Comparison of ENCODE assay signal across 20 cellular contexts in the genomic region with DNA sequence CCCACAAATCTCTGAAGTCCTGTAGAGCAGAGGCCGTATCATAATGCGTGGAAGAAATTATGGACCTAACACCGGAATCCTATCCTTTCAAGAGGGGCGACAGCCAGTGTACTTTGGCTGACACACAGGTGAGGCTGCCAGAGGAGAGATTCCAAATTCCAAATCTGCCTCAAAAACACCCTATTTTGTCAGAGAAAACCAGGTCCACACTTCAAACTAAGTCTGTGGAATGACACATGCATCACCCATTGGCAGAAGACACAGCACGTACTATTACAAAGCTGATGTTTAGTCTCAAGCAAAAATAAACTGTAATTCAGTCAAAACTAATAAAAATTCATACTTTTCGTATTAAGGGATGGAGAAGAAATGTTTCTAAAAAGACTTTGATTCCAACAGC.
DNase-seq lines count a peak whose midpoint lies in the region; ATAC-seq and TF ChIP-seq lines count a peak whose summit lies in the region.
"Had no signal": no experiment of that assay in that cellular context is flagged by ENCODE, and none has a peak within 500 bp of the region (broad histone marks: within the 10 kb centered on the region; RNA-seq: fewer than 3 reads in every experiment).

No MANE protein-coding gene starts in this region.

- H3K27me3 Mint-ChIP-seq in osteocyte (ENCODE audit: unreplicated experiment): no peaks in the 10 kb centered on the region
- H3K27me3 Mint-ChIP-seq in type B pancreatic cell: no peaks in the 10 kb centered on the region
- peaks cover 0 to 10% (median 2%) of the 10 kb centered on the region in 5 donors for H3K27me3 Mint-ChIP-seq in naive thymus-derived CD8-positive, alpha-beta T cell
- H3K27me3 Mint-ChIP-seq: activated CD4-positive, alpha-beta memory T cell treated with anti-CD3 and anti-CD28 coated beads for 36 hours; activated naive CD8-positive, alpha-beta T cell treated with anti-CD3 and anti-CD28 coated beads for 36 hours; effector memory CD8-positive, alpha-beta T cell; IgD-negative memory B cell had no signal

- ATAC-seq in heart right ventricle: peak in 1 of 8 donors; percentile 8
- ATAC-seq in Right ventricle myocardium superior (ENCODE audit: poor library complexity): no peak
- no peak for ATAC-seq in naive thymus-derived CD8-positive, alpha-beta T cell
- ATAC-seq: activated T-cell treated with anti-CD3 and anti-CD28 coated beads, Interleukin-2, amount 50 U/mL, for 4 hours; effector memory CD8-positive, alpha-beta T cell had no signal

- no peak for DNase-seq in heart right ventricle
- DNase-seq in Right ventricle myocardium superior: no peak
- no peak for DNase-seq in epithelial cell of prostate (ENCODE audit: low read depth, low spot score)
- DNase-seq in osteocyte (ENCODE audit: extremely low spot score, unreplicated experiment): no peak
- DNase-seq in type B pancreatic cell (ENCODE audit: extremely low spot score, unreplicated experiment): no peak
- DNase-seq in activated effector memory CD4-positive, alpha-beta T cell treated with anti-CD3 and anti-CD28 coated beads, Interleukin-2, amount 50 U/mL, for 16 hours: no peak
- DNase-seq in NCI-H1694 (lab: John Stamatoyannopoulos, UW): no peak
- no peak for DNase-seq in naive thymus-derived CD8-positive, alpha-beta T cell
- DNase-seq: activated CD4-positive, alpha-beta memory T cell treated with anti-CD3 and anti-CD28 coated beads for 36 hours; activated naive CD8-positive, alpha-beta T cell treated with anti-CD3 and anti-CD28 coated beads for 36 hours; activated T-cell treated with anti-CD3 and anti-CD28 coated beads, Interleukin-2, amount 50 U/mL, for 4 hours; CD4-positive, CD25-positive, alpha-beta regulatory T cell; DND-41; effector memory CD8-positive, alpha-beta T cell; NCI-H1048; Peyer's patch; stimulated activated CD4-positive, alpha-beta T cell treated with anti-CD3 and anti-CD28 coated beads, Interleukin-4, amount 100 ng/mL, for 1 hour; stimulated activated CD8-positive, alpha-beta memory T cell treated with anti-CD3 and anti-CD28 coated beads, Interleukin-4, amount 100 ng/mL, for 48 hours had no signal

- peak overlapping the region in 7 of 10 donors; percentile 24 to 84 (median 77) for H3K27ac ChIP-seq in heart right ventricle
- H3K27ac ChIP-seq in epithelial cell of prostate: peak overlapping the region; percentile 92
- H3K27ac ChIP-seq: cardiac muscle cell had no signal

- TF ChIP-seq CTCF in heart right ventricle (IDR thresholded peaks at IDR 0.05): no peak
- TF ChIP-seq CTCF in osteocyte (IDR thresholded peaks at IDR 0.05): no peak
- no peak for TF ChIP-seq CTCF in type B pancreatic cell (conservative IDR thresholded peaks at IDR 0.05)

- H3K27ac Mint-ChIP-seq in osteocyte (ENCODE audit: unreplicated experiment) (peak overlapping the region; percentile 29), type B pancreatic cell (peak overlapping the region; percentile 97)
- H3K27ac Mint-ChIP-seq in naive thymus-derived CD8-positive, alpha-beta T cell: no peak overlapping the region
- H3K27ac Mint-ChIP-seq: activated CD4-positive, alpha-beta memory T cell treated with anti-CD3 and anti-CD28 coated beads for 36 hours; activated naive CD8-positive, alpha-beta T cell treated with anti-CD3 and anti-CD28 coated beads for 36 hours; CD4-positive, CD25-positive, alpha-beta regulatory T cell; effector memory CD8-positive, alpha-beta T cell; IgD-negative memory B cell had no signal

- no peaks in the 10 kb centered on the region for H3K36me3 ChIP-seq in heart right ventricle
- H3K36me3 ChIP-seq: cardiac muscle cell, Peyer's patch had no signal

- no peak overlapping the region for H3K4me3 ChIP-seq in heart right ventricle
- H3K4me3 ChIP-seq: cardiac muscle cell, Peyer's patch had no signal

- intact Hi-C loops in heart right ventricle (cut with DNase I): no loop called here
- intact Hi-C loops in Right ventricle myocardium superior (cut with DNase I): no loop called here

- no peaks in the 10 kb centered on the region for H3K27me3 ChIP-seq in heart right ventricle
- H3K27me3 ChIP-seq: cardiac muscle cell, Peyer's patch had no signal

- H3K4me1 ChIP-seq in heart right ventricle: peaks cover 0 to 41% (median 21%) of the 10 kb centered on the region in 9 donors

- 78 to 81% methylated on average over 6 of the region's 6 CpGs for WGBS in heart right ventricle, 2 donors

- H3K4me3 Mint-ChIP-seq in osteocyte (ENCODE audit: unreplicated experiment): no peak overlapping the region
- no peak overlapping the region for H3K4me3 Mint-ChIP-seq in type B pancreatic cell
- H3K4me3 Mint-ChIP-seq in naive thymus-derived CD8-positive, alpha-beta T cell: no peak overlapping the region
- H3K4me3 Mint-ChIP-seq: activated CD4-positive, alpha-beta memory T cell treated with anti-CD3 and anti-CD28 coated beads for 36 hours; activated naive CD8-positive, alpha-beta T cell treated with anti-CD3 and anti-CD28 coated beads for 36 hours; activated T-cell treated with anti-CD3 and anti-CD28 coated beads, Interleukin-2, amount 50 U/mL, for 4 hours; CD4-positive, CD25-positive, alpha-beta regulatory T cell; effector memory CD8-positive, alpha-beta T cell; IgD-negative memory B cell had no signal

- H3K36me3 Mint-ChIP-seq in osteocyte (ENCODE audit: unreplicated experiment) (no peaks in the 10 kb centered on the region), type B pancreatic cell (peaks cover 4% of the 10 kb centered on the region)
- no peaks in the 10 kb centered on the region for H3K36me3 Mint-ChIP-seq in naive thymus-derived CD8-positive, alpha-beta T cell
- H3K36me3 Mint-ChIP-seq: activated CD4-positive, alpha-beta memory T cell treated with anti-CD3 and anti-CD28 coated beads for 36 hours; activated naive CD8-positive, alpha-beta T cell treated with anti-CD3 and anti-CD28 coated beads for 36 hours; CD4-positive, CD25-positive, alpha-beta regulatory T cell; IgD-negative memory B cell had no signal

- POLR2A ChIA-PET in naive thymus-derived CD8-positive, alpha-beta T cell (lab: Charles Lee): no interaction called here

- peaks cover 0 to 7% (median 0%) of the 10 kb centered on the region in 11 donors for H3K9me3 ChIP-seq in heart right ventricle
- H3K9me3 ChIP-seq: Peyer's patch had no signal

- H3K4me1 Mint-ChIP-seq in osteocyte (ENCODE audit: unreplicated experiment) (peaks cover 45% of the 10 kb centered on the region), type B pancreatic cell (ENCODE audit: unreplicated experiment) (peaks cover 8% of the 10 kb centered on the region)
- no peaks in the 10 kb centered on the region for H3K4me1 Mint-ChIP-seq in naive thymus-derived CD8-positive, alpha-beta T cell
- H3K4me1 Mint-ChIP-seq: activated naive CD8-positive, alpha-beta T cell treated with anti-CD3 and anti-CD28 coated beads for 36 hours; CD4-positive, CD25-positive, alpha-beta regulatory T cell; IgD-negative memory B cell had no signal

- H3K9me3 Mint-ChIP-seq in osteocyte (ENCODE audit: unreplicated experiment) (no peaks in the 10 kb centered on the region), type B pancreatic cell (no peaks in the 10 kb centered on the region)
- H3K9me3 Mint-ChIP-seq in naive thymus-derived CD8-positive, alpha-beta T cell: peaks cover 0 to 3% (median 0%) of the 10 kb centered on the region in 9 donors
- H3K9me3 Mint-ChIP-seq: activated CD4-positive, alpha-beta memory T cell treated with anti-CD3 and anti-CD28 coated beads for 36 hours; activated naive CD8-positive, alpha-beta T cell treated with anti-CD3 and anti-CD28 coated beads for 36 hours; activated T-cell treated with anti-CD3 and anti-CD28 coated beads, Interleukin-2, amount 50 U/mL, for 4 hours had no signal

Comparison
In these comparisons a context has a peak if more than half of its experiments do, and no peak if none do; other contexts are left out.
1. H3K27ac Mint-ChIP-seq: peak in osteocyte (single experiment) and type B pancreatic cell (single experiment); none in naive thymus-derived CD8-positive, alpha-beta T cell (0 of 10).